Comparison of ENCODE assay signal across 8 cellular contexts in the genomic region with DNA sequence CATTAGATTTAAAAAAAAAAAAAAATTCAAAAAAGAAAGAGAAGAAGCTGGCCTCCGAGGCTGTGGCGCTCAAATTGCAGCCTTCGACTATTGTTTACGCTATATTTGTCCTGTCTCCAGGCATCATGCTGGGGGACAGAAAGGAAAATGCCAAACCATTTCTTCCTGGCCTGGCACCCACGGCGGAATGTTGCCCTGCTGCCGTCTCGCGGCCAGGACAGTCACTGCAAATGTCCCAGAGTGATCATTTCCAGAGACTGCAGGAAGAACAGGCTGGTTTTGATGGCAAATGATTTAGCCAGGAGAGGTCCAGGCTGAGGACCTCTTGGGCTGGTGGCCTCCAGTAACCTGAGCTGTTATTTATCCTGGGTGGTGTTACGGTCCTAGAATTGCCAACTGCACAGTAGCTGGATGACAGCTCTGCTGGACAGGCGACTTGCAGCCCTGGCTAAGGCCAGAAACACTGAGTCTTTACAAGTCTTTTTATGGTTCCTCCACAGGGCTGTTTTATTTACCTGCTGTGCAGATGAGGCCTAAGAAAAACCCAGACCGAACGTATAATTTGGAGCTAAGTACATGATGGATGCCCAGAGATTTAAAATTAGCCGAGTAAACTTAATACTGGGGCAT. TPM values are rescaled to one million over a fixed set of nuclear protein-coding genes. Genes with fewer than 3 reads are reported as not detected.
DNase-seq lines count a peak whose midpoint lies in the region; ATAC-seq and TF ChIP-seq lines count a peak whose summit lies in the region.
"Had no signal": no experiment of that assay in that cellular context is flagged by ENCODE, and none has a peak within 500 bp of the region (broad histone marks: within the 10 kb centered on the region; RNA-seq: fewer than 3 reads in every experiment).

No MANE protein-coding gene starts in this region.

- TF ChIP-seq POLR2A in thyroid gland (IDR thresholded peaks at IDR 0.05) = no peak

- H4K20me1 ChIP-seq in mammary epithelial cell (ENCODE audit: insufficient read depth, low read length) = no peaks in the 10 kb centered on the region

- H3K36me3 Mint-ChIP-seq in activated T-helper 1 cell treated with anti-CD3 and anti-CD28 coated beads, Interleukin-12 subunit alpha, Interleukin-12 subunit beta, Interleukin-2, Interleukin-4 antibody, amounts not matched to agents 30 ng/mL and 10 ng/mL and 1 ng/mL, durations not matched to agents 14 hours and 24 hours and 36 hours (ENCODE audit: low read depth) = no peaks in the 10 kb centered on the region

- in situ Hi-C loops in mammary epithelial cell (cut with MboI; ENCODE audit: low sequenced_read_pairs in 2 of 2) = no loop called here

- H3K4me1 ChIP-seq in mammary epithelial cell (ENCODE audit: insufficient read depth, low read length) (no peaks in the 10 kb centered on the region), thyroid gland (no peaks in the 10 kb centered on the region)
- H3K4me1 ChIP-seq: spleen had no signal

- H3K9me3 ChIP-seq in mammary epithelial cell (replicated peaks; ENCODE audit: insufficient read depth, low read length) (peaks cover 6% of the 10 kb centered on the region), thyroid gland (no peaks in the 10 kb centered on the region)
- H3K9me3 ChIP-seq: spleen had no signal

- intact Hi-C loops in mammary epithelial cell (cut with micrococcal nuclease) (loop anchor here (5.0 kb wide), 1 partner anchor 38 kb away; the partner anchor contains the start of gene PDPN), thyroid gland (cut with DNase I) (no loop called here)
- intact Hi-C loops in activated T-helper 1 cell treated with anti-CD3 and anti-CD28 coated beads, Interleukin-12 subunit alpha, Interleukin-12 subunit beta, Interleukin-2, Interleukin-4 antibody, amounts not matched to agents 30 ng/mL and 10 ng/mL and 1 ng/mL, durations not matched to agents 14 hours and 24 hours and 36 hours (cut with micrococcal nuclease) = no loop called here

- no peak overlapping the region for H3K9ac ChIP-seq in mammary epithelial cell (ENCODE audit: insufficient read depth, low read length)

- H3K4me3 Mint-ChIP-seq in activated T-helper 1 cell treated with anti-CD3 and anti-CD28 coated beads, Interleukin-12 subunit alpha, Interleukin-12 subunit beta, Interleukin-2, Interleukin-4 antibody, amounts not matched to agents 30 ng/mL and 10 ng/mL and 1 ng/mL, durations not matched to agents 14 hours and 24 hours and 36 hours = no peak overlapping the region

- TF ChIP-seq CTCF in LNCaP clone FGC (IDR thresholded peaks at IDR 0.05; ENCODE audit: control insufficient read depth, extremely low read depth, insufficient read depth) = peak; percentile 91
- peak; percentile 31 to 55 for TF ChIP-seq CTCF in mammary epithelial cell (conservative IDR thresholded peaks at IDR 0.05 in 1 of 2, IDR thresholded peaks at IDR 0.05 in 1 of 2; ENCODE audit: extremely low read depth in 1 of 2, insufficient read depth in 1 of 2, low read depth in 1 of 2, low read length in 2 of 2)
- peak in 4 of 6 experiments; percentile 19 to 52 (median 32) for TF ChIP-seq CTCF in thyroid gland (IDR thresholded peaks at IDR 0.05)

- no peaks in the 10 kb centered on the region for H3K27me3 ChIP-seq in mammary epithelial cell (ENCODE audit: insufficient read depth, low read length)
- no peaks in the 10 kb centered on the region for H3K27me3 ChIP-seq in thyroid gland

- H3K79me2 ChIP-seq in mammary epithelial cell (ENCODE audit: insufficient read depth, low read length) = no peaks in the 10 kb centered on the region

- no peaks in the 10 kb centered on the region for H3K9me3 Mint-ChIP-seq in activated T-helper 1 cell treated with anti-CD3 and anti-CD28 coated beads, Interleukin-12 subunit alpha, Interleukin-12 subunit beta, Interleukin-2, Interleukin-4 antibody, amounts not matched to agents 30 ng/mL and 10 ng/mL and 1 ng/mL, durations not matched to agents 14 hours and 24 hours and 36 hours

- 35% methylated on average over 11 of the region's 14 CpGs for WGBS in mammary epithelial cell (ENCODE audit: low coverage, missing lambda C conversion rate)
- 37 to 45% methylated on average over 14 of the region's 14 CpGs for WGBS in thyroid gland, 2 donors

- no peak overlapping the region for H3K4me3 ChIP-seq in LNCaP clone FGC (ENCODE audit: low read depth, low read length)
- H3K4me3 ChIP-seq in mammary epithelial cell (replicated peaks in 1 of 3; ENCODE audit: insufficient read depth in 1 of 3, low read depth in 2 of 3, low read length in 3 of 3) = no peak overlapping the region
- H3K4me3 ChIP-seq in thyroid gland (replicated peaks in 1 of 3) = no peak overlapping the region
- H3K4me3 ChIP-seq: spleen had no signal

- H3K4me1 Mint-ChIP-seq in activated T-helper 1 cell treated with anti-CD3 and anti-CD28 coated beads, Interleukin-12 subunit alpha, Interleukin-12 subunit beta, Interleukin-2, Interleukin-4 antibody, amounts not matched to agents 30 ng/mL and 10 ng/mL and 1 ng/mL, durations not matched to agents 14 hours and 24 hours and 36 hours (ENCODE audit: low read depth) = no peaks in the 10 kb centered on the region

- H3K27me3 Mint-ChIP-seq in activated T-helper 1 cell treated with anti-CD3 and anti-CD28 coated beads, Interleukin-12 subunit alpha, Interleukin-12 subunit beta, Interleukin-2, Interleukin-4 antibody, amounts not matched to agents 30 ng/mL and 10 ng/mL and 1 ng/mL, durations not matched to agents 14 hours and 24 hours and 36 hours (ENCODE audit: insufficient read depth) = no peaks in the 10 kb centered on the region

- no peak overlapping the region for H2AFZ ChIP-seq in mammary epithelial cell (ENCODE audit: low read depth, low read length)

- CTCF ChIA-PET in mammary epithelial cell (lab: Charles Lee; ENCODE audit: low non-redundant PET) = no interaction called here

- H3K36me3 ChIP-seq in mammary epithelial cell (ENCODE audit: insufficient read depth, low read length) = no peaks in the 10 kb centered on the region
- no peaks in the 10 kb centered on the region for H3K36me3 ChIP-seq in thyroid gland
- H3K36me3 ChIP-seq: spleen had no signal

- H3K27ac Mint-ChIP-seq in activated T-helper 1 cell treated with anti-CD3 and anti-CD28 coated beads, Interleukin-12 subunit alpha, Interleukin-12 subunit beta, Interleukin-2, Interleukin-4 antibody, amounts not matched to agents 30 ng/mL and 10 ng/mL and 1 ng/mL, durations not matched to agents 14 hours and 24 hours and 36 hours = no peak overlapping the region

- peak; percentile 46 for ATAC-seq in left lobe of liver
- no peak for ATAC-seq in GM19395 (IDR thresholded peaks at IDR 0.05; ENCODE audit: unreplicated experiment)

- no TSS peak for BruUV-seq in mammary epithelial cell (replicated peaks; lab: Mats Ljungman, UMichigan)

- H3K4me2 ChIP-seq in mammary epithelial cell (ENCODE audit: insufficient read depth, low read depth, low read length) = no peak overlapping the region

- DNase-seq in LNCaP clone FGC (ENCODE audit: low read depth) = peak; percentile 17
- no peak for DNase-seq in mammary epithelial cell
- DNase-seq in left lobe of liver (ENCODE audit: low spot score) = no peak
- DNase-seq in thyroid gland = peak; percentile 19 to 55
- DNase-seq in Kasumi-1 (lab: John Stamatoyannopoulos, UW) = no peak
- DNase-seq in activated T-helper 1 cell treated with anti-CD3 and anti-CD28 coated beads, Interleukin-12 subunit alpha, Interleukin-12 subunit beta, Interleukin-2, Interleukin-4 antibody, amounts not matched to agents 30 ng/mL and 10 ng/mL and 1 ng/mL, durations not matched to agents 14 hours and 24 hours and 36 hours (ENCODE audit: low spot score) = no peak
- DNase-seq: spleen had no signal

- dilution Hi-C loops in mammary epithelial cell (cut with HindIII; ENCODE audit: low sequenced_read_pairs) = no loop called here

- H3K27ac ChIP-seq in mammary epithelial cell (ENCODE audit: insufficient read depth, low read depth, low read length) (no peak overlapping the region), thyroid gland (no peak overlapping the region)
- H3K27ac ChIP-seq: spleen had no signal

RNA-seq across cellular contexts. Expression of gene LRRC38, which starts 30.2 kb away (rescaled TPM):
- total RNA-seq in mammary epithelial cell = not detected
- polyA plus RNA-seq in mammary epithelial cell = not detected
- not detected for polyA minus RNA-seq in mammary epithelial cell
- not detected for total RNA-seq in left lobe of liver
- total RNA-seq in thyroid gland = not detected
- total RNA-seq in activated T-helper 1 cell treated with anti-CD3 and anti-CD28 coated beads, Interleukin-12 subunit alpha, Interleukin-12 subunit beta, Interleukin-2, Interleukin-4 antibody, amounts not matched to agents 30 ng/mL and 10 ng/mL and 1 ng/mL, durations not matched to agents 14 hours and 24 hours and 36 hours = not detected in 2 replicates

RNA-seq across cellular contexts. Expression of gene PDPN, which starts 39.6 kb away (rescaled TPM):
- total RNA-seq in mammary epithelial cell = 10 to 100 TPM; 33.7 to 39.4 TPM
- polyA plus RNA-seq in mammary epithelial cell = 10.8 TPM
- 31.4 TPM for polyA minus RNA-seq in mammary epithelial cell
- total RNA-seq in left lobe of liver = 0.33 TPM
- 10 to 100 TPM in 2 of 4 donors, 1 to 10 TPM in 2; 3.9 to 21.4 (median 14.3) TPM for total RNA-seq in thyroid gland
- not detected in 2 replicates for total RNA-seq in activated T-helper 1 cell treated with anti-CD3 and anti-CD28 coated beads, Interleukin-12 subunit alpha, Interleukin-12 subunit beta, Interleukin-2, Interleukin-4 antibody, amounts not matched to agents 30 ng/mL and 10 ng/mL and 1 ng/mL, durations not matched to agents 14 hours and 24 hours and 36 hours

Comparison
In these comparisons a context has a peak if more than half of its experiments do, and no peak if none do; other contexts are left out.
1. DNase-seq: peak in LNCaP clone FGC (single experiment) and thyroid gland (2 of 2); none in mammary epithelial cell (single experiment), left lobe of liver (single experiment), Kasumi-1 (0 of 2) and activated T-helper 1 cell treated with anti-CD3 and anti-CD28 coated beads, Interleukin-12 subunit alpha, Interleukin-12 subunit beta, Interleukin-2, Interleukin-4 antibody, amounts not matched to agents 30 ng/mL and 10 ng/mL and 1 ng/mL, durations not matched to agents 14 hours and 24 hours and 36 hours (single experiment).
2. CTCF ChIP-seq: peak in every context shown above with its lines; median percentile 91 in LNCaP clone FGC; 43 in mammary epithelial cell; 32 in thyroid gland.